In genomic region chr16:2969545-2970521, GRCh38 we compare ENCODE assay signal across 8 cellular contexts. TPM values are rescaled to one million over a fixed set of nuclear protein-coding genes. Genes with fewer than 3 reads are reported as not detected.
DNase-seq lines count a peak whose midpoint lies in the region; ATAC-seq, FAIRE-seq and TF ChIP-seq lines count a peak whose summit lies in the region.

No MANE protein-coding gene starts in this region.

- in situ Hi-C loops in gastrocnemius medialis (cut with MboI; ENCODE audit: low sequenced_read_pairs in 4 of 4), result no loop called here

- TF ChIP-seq CTCF in D721Med (IDR thresholded peaks at IDR 0.05; ENCODE audit: insufficient read depth, missing control alignments) (peak; percentile 41), gastrocnemius medialis (IDR thresholded peaks at IDR 0.05 in 4 of 5, conservative IDR thresholded peaks at IDR 0.05 in 1 of 5) (peak in 3 of 5 experiments; percentile 34 to 52 (median 45))

- H3K36me3 ChIP-seq in MG63, result peaks cover 37% of the 10 kb centered on the region
- peaks cover 22% of the 10 kb centered on the region for H3K36me3 ChIP-seq in iPS DF 6.9 (ENCODE audit: control insufficient read depth, insufficient read depth, low read length)
- H3K36me3 ChIP-seq in gastrocnemius medialis, result no peaks in the 10 kb centered on the region

- intact Hi-C loops in gastrocnemius medialis (cut with DNase I; ENCODE audit: low total_unique reads), result loop anchor here (1.0 kb wide), 1 partner anchor 10 kb away; the partner anchor contains the start of gene PKMYT1

- DNase-seq in D721Med (ENCODE audit: insufficient read length, low spot score) (peak; percentile 51), MG63 (peak; percentile 91), T-helper 22 cell (ENCODE audit: low read depth) (peak; percentile 49), astrocyte of the hippocampus (ENCODE audit: low read depth, low spot score) (peak; percentile 70), iPS DF 6.9 (ENCODE audit: low read depth, low spot score) (no peak), gastrocnemius medialis (peak in 1 of 2 donors; percentile 52), NCI-H128 (lab: John Stamatoyannopoulos, UW; ENCODE audit: unreplicated experiment) (no peak)

- no CpG with 5 or more reads among the region's 83 CpGs for WGBS in iPS DF 6.9 (ENCODE audit: insufficient coverage, insufficient read length)

- ATAC-seq in GM21423 (IDR thresholded peaks at IDR 0.05; ENCODE audit: unreplicated experiment) (peak; percentile 32), gastrocnemius medialis (peak; percentile 33 to 40)

- H3K27me3 ChIP-seq in MG63, result peaks cover under 1% of the 10 kb centered on the region; the same call in 1 of the 2 replicates
- no peaks in the 10 kb centered on the region; the same call in 1 of the 2 replicates for H3K27me3 ChIP-seq in iPS DF 6.9 (ENCODE audit: control insufficient read depth, insufficient read depth, low read length)
- peaks cover 34 to 35% (median 35%) of the 10 kb centered on the region in 3 donors for H3K27me3 ChIP-seq in gastrocnemius medialis

- H3K27ac ChIP-seq in iPS DF 6.9 (ENCODE audit: low read length), result no peak overlapping the region
- peak overlapping the region; percentile 41 to 73 (median 60) for H3K27ac ChIP-seq in gastrocnemius medialis

- peak in 1 of 2 donors; percentile 31 for TF ChIP-seq POLR2A in gastrocnemius medialis (IDR thresholded peaks at IDR 0.05)

- no peak for FAIRE-seq in D721Med (lab: Jason Lieb, UNC)

- H3K4me3 ChIP-seq in MG63 (peak overlapping the region; percentile 85), iPS DF 6.9 (ENCODE audit: low read length) (peak overlapping the region; percentile 92), gastrocnemius medialis (peak overlapping the region; percentile 59 to 95 (median 68))

- H3K9me3 ChIP-seq in MG63, result no peaks in the 10 kb centered on the region
- no peaks in the 10 kb centered on the region for H3K9me3 ChIP-seq in iPS DF 6.9 (ENCODE audit: control insufficient read depth, insufficient read depth, low read length)
- H3K9me3 ChIP-seq in gastrocnemius medialis, result no peaks in the 10 kb centered on the region

- H3K4me1 ChIP-seq in iPS DF 6.9 (ENCODE audit: control insufficient read depth, insufficient read depth, low read length) (peaks cover 6% of the 10 kb centered on the region), gastrocnemius medialis (peaks cover 11 to 25% of the 10 kb centered on the region in 2 donors)

RNA-seq across cellular contexts. Expression of gene PAQR4, which starts 0.7 kb away (rescaled TPM):
- total RNA-seq in MG63 (2014; rRNA removed; shearing (Covaris generic); ENCODE audit: low replicate concordance), result 23.5 and 38.1 TPM in 2 replicates
- total RNA-seq in gastrocnemius medialis, result 10 to 100 TPM in 2 of 4 donors, 1 to 10 TPM in 2; 4.2 to 14.6 (median 10.2) TPM

RNA-seq across cellular contexts. Expression of gene KREMEN2, which starts 5.8 kb away (rescaled TPM):
- total RNA-seq in MG63 (2014; rRNA removed; shearing (Covaris generic); ENCODE audit: low replicate concordance), result 0.26 and 1.0 TPM in 2 replicates
- not detected for total RNA-seq in gastrocnemius medialis

RNA-seq across cellular contexts. Expression of gene PKMYT1, which starts 10.4 kb away (rescaled TPM):
- total RNA-seq in MG63 (2014; rRNA removed; shearing (Covaris generic); ENCODE audit: low replicate concordance), result 12.0 and 30.3 TPM in 2 replicates
- total RNA-seq in gastrocnemius medialis, result 1 to 10 TPM in 2 of 4 donors, not detected in 2; 1.4 to 2.4 TPM

RNA-seq across cellular contexts. Expression of gene CLDN9, which starts 42.9 kb away (rescaled TPM):
- total RNA-seq in MG63 (2014; rRNA removed; shearing (Covaris generic); ENCODE audit: low replicate concordance), result not detected in 2 replicates
- total RNA-seq in gastrocnemius medialis, result under 1 TPM in 1 of 4 donors, not detected in 3; 0.40 TPM

RNA-seq across cellular contexts. Expression of gene CLDN6, which starts 48.1 kb away (rescaled TPM):
- total RNA-seq in MG63 (2014; rRNA removed; shearing (Covaris generic); ENCODE audit: low replicate concordance), result not detected in 2 replicates
- total RNA-seq in gastrocnemius medialis, result under 1 TPM in 1 of 4 donors, not detected in 3; 0.55 TPM

Comparison
In these comparisons a context has a peak if more than half of its experiments do, and no peak if none do; other contexts are left out.
1. DNase-seq: peak in D721Med (single experiment), MG63 (single experiment), T-helper 22 cell (single experiment) and astrocyte of the hippocampus (single experiment); none in iPS DF 6.9 (single experiment) and NCI-H128 (single experiment).
2. Peak in every context shown above with its lines, with median percentiles within 50 percentile points of each other: H3K4me3 ChIP-seq.